2 cellular contexts compared by ENCODE assay signal in the genomic region with DNA sequence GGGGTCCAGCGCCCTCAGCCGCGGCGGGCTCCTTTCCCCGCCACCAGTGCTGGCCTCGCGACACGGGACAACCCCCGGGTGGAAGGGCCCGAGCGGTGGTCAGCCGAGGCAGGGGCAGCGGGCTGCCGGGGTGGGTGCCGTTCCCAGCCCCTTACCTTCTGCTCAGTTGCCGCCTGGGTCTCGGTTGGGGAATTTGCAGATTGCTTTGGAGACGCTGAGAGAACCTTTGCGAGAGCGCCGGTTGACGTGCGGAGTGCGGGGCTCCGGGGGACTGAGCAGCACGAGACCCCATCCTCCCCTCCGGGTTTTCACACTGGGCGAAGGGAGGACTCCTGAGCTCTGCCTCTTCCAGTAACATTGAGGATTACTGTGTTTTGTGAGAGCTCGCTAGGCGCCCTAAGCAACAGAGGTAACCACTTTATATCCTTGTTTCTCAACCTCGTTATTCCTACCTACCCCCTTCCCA.
TF ChIP-seq lines count a peak whose summit lies in the region.

No MANE protein-coding gene starts in this region.

TF ChIP-seq in IMR-90, 13 proteins besides CTCF, POLR2A, EP300 and RAD21:
- TF ChIP-seq FOS (IDR thresholded peaks at IDR 0.05; ENCODE audit: low read depth, low read length) (no peak), BHLHE40 (IDR thresholded peaks at IDR 0.05; ENCODE audit: low read depth, low read length) (peak; percentile 8; the same call in 1 of the 2 replicates), CHD1 (IDR thresholded peaks at IDR 0.05; ENCODE audit: low read depth, low read length) (no peak), RFX5 (IDR thresholded peaks at IDR 0.05; ENCODE audit: low read depth, low read length) (no peak), MAFK (IDR thresholded peaks at IDR 0.05; ENCODE audit: low read depth, low read length) (no peak)

TF ChIP-seq in GM12891, 5 proteins besides CTCF, POLR2A, EP300 and RAD21:
- TF ChIP-seq TAF1 (IDR thresholded peaks at IDR 0.05; ENCODE audit: low read depth, low read length) (no peak), POLR2AphosphoS5 (IDR thresholded peaks at IDR 0.05; ENCODE audit: low read depth, low read length) (no peak), PAX5 (IDR thresholded peaks at IDR 0.05; ENCODE audit: insufficient read depth, low read length, severe bottlenecking) (no peak), SPI1 (IDR thresholded peaks at IDR 0.05; ENCODE audit: low read depth, low read length) (no peak), POU2F2 (IDR thresholded peaks at IDR 0.05; ENCODE audit: low read depth, low read length) (no peak)
